Comparison of ENCODE assay signal across 1 cellular context in the genomic region with DNA sequence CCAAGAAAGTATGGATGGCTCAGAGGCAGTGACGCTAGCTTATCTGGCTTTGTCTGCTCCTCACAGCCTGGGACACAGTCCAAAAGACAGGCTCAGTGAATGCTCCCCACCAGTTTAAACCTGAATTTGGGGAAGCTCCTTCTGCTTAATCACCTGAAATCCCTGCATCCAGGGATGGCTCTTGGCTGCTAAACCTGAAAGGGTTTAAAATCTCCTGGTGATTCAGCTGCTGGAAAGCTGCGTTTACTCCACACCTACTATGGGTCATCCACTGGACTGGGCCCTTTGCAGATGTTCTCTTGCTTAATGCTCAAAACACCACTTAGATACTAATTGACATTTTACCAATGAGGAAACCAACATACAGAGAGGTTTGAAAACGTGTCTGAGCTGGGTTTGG.
TF ChIP-seq lines count a peak whose summit lies in the region.

No MANE protein-coding gene starts in this region.

TF ChIP-seq in H1, 55 proteins besides CTCF, POLR2A, EP300 and RAD21 (continued from another document):
- TF ChIP-seq, protein P1, sequence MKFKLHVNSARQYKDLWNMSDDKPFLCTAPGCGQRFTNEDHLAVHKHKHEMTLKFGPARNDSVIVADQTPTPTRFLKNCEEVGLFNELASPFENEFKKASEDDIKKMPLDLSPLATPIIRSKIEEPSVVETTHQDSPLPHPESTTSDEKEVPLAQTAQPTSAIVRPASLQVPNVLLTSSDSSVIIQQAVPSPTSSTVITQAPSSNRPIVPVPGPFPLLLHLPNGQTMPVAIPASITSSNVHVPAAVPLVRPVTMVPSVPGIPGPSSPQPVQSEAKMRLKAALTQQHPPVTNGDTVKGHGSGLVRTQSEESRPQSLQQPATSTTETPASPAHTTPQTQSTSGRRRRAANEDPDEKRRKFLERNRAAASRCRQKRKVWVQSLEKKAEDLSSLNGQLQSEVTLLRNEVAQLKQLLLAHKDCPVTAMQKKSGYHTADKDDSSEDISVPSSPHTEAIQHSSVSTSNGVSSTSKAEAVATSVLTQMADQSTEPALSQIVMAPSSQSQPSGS (IDR thresholded peaks at IDR 0.05; ENCODE audit: low read length): no peak
- TF ChIP-seq, protein P2, sequence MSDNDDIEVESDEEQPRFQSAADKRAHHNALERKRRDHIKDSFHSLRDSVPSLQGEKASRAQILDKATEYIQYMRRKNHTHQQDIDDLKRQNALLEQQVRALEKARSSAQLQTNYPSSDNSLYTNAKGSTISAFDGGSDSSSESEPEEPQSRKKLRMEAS (IDR thresholded peaks at IDR 0.05): no peak
- no peak for TF ChIP-seq CBX5 (IDR thresholded peaks at IDR 0.05; ENCODE audit: low read depth, low read length)
- no peak for TF ChIP-seq CEBPB (IDR thresholded peaks at IDR 0.05; ENCODE audit: low read depth, low read length)
TF ChIP-seq in H1: peak in this region for 0.
